Comparison of ENCODE assay signal across 24 cellular contexts in genomic region chr10:35650894-35651293, GRCh38. TPM values are rescaled to one million over a fixed set of nuclear protein-coding genes. Genes with fewer than 3 reads are reported as not detected.
"Had no signal": no experiment of that assay in that cellular context is flagged by ENCODE, and none has a peak within 500 bp of the region (broad histone marks: within the 10 kb centered on the region; RNA-seq: fewer than 3 reads in every experiment).

No MANE protein-coding gene starts in this region.

- H3K27ac Mint-ChIP-seq: activated CD8-positive, alpha-beta T cell treated with anti-CD3 and anti-CD28 coated beads, Interleukin-2, amount 10 ng/mL, durations not matched to agents 7 days and 5 days; activated naive CD8-positive, alpha-beta T cell treated with anti-CD3 and anti-CD28 coated beads, Interleukin-2, amount 10 ng/mL, durations not matched to agents 7 days and 5 days; T-helper 17 cell; WTC11 had no signal

- H3K9me3 Mint-ChIP-seq: activated naive CD8-positive, alpha-beta T cell treated with anti-CD3 and anti-CD28 coated beads, Interleukin-2, amount 10 ng/mL, durations not matched to agents 7 days and 5 days had no signal

- H3K36me3 Mint-ChIP-seq: activated naive CD8-positive, alpha-beta T cell treated with anti-CD3 and anti-CD28 coated beads, Interleukin-2, amount 10 ng/mL, durations not matched to agents 7 days and 5 days had no signal

- H3K27ac ChIP-seq: adrenal gland had no signal

- H3K4me3 ChIP-seq: adrenal gland, K562 had no signal

- H3K4me1 Mint-ChIP-seq: activated naive CD8-positive, alpha-beta T cell treated with anti-CD3 and anti-CD28 coated beads, Interleukin-2, amount 10 ng/mL, durations not matched to agents 7 days and 5 days; T-helper 17 cell; WTC11 had no signal

- H3K27me3 ChIP-seq: adrenal gland had no signal

- H3K4me1 ChIP-seq: adrenal gland had no signal

- DNase-seq: activated CD4-positive, alpha-beta T cell treated with anti-CD3 and anti-CD28 coated beads for 48 hours; activated CD4-positive, alpha-beta T cell treated with anti-CD3 and anti-CD28 coated beads, Interleukin-2, amount 50 U/mL, for 4 hours; activated CD4-positive, CD25-positive, alpha-beta regulatory T cell treated with anti-CD3 and anti-CD28 coated beads, Interleukin-2, amount 50 U/mL, for 72 hours; activated CD8-positive, alpha-beta memory T cell treated with anti-CD3 and anti-CD28 coated beads, Interleukin-2, amount 50 U/mL, for 48 hours; activated CD8-positive, alpha-beta T cell treated with anti-CD3 and anti-CD28 coated beads, Interleukin-2, amount 10 ng/mL, durations not matched to agents 7 days and 5 days; activated naive CD4-positive, alpha-beta T cell treated with anti-CD3 and anti-CD28 coated beads, Interleukin-2, amount 50 U/mL, for 16 hours; activated naive CD8-positive, alpha-beta T cell treated with anti-CD3 and anti-CD28 coated beads, Interleukin-2, amount 10 ng/mL, durations not matched to agents 7 days and 5 days; activated T-cell treated with anti-CD3 and anti-CD28 coated beads, Interleukin-2, amount 50 U/mL, for 1 hour; adrenal gland; aorta; Karpas-422; MM.1S; NCI-H1105; NCI-H146; NCI-H187 treated with DMSO at 0.1 percent for 48 hours; NCI-H2081 treated with DMSO at 0.1 percent for 48 hours; NCI-H446 treated with DMSO at 0.1 percent for 48 hours; NCI-H524 treated with DMSO at 0.1 percent for 48 hours; SIG-M5; T-helper 17 cell; T-helper 9 cell had no signal

- H3K36me3 ChIP-seq: adrenal gland had no signal

- H3K4me3 Mint-ChIP-seq: activated CD8-positive, alpha-beta T cell treated with anti-CD3 and anti-CD28 coated beads, Interleukin-2, amount 10 ng/mL, durations not matched to agents 7 days and 5 days; activated naive CD8-positive, alpha-beta T cell treated with anti-CD3 and anti-CD28 coated beads, Interleukin-2, amount 10 ng/mL, durations not matched to agents 7 days and 5 days; T-helper 17 cell; WTC11 had no signal

- H3K9me3 ChIP-seq: adrenal gland had no signal

- ATAC-seq: activated CD8-positive, alpha-beta T cell treated with anti-CD3 and anti-CD28 coated beads, Interleukin-2, amount 10 ng/mL, durations not matched to agents 7 days and 5 days; K562; T-helper 17 cell; WTC11 had no signal

- FAIRE-seq: K562 had no signal

RNA-seq across cellular contexts. Expression of gene GJD4, which starts 45.8 kb away (rescaled TPM):
- total RNA-seq: activated CD8-positive, alpha-beta T cell treated with anti-CD3 and anti-CD28 coated beads, Interleukin-2, amount 10 ng/mL, durations not matched to agents 7 days and 5 days; activated naive CD8-positive, alpha-beta T cell treated with anti-CD3 and anti-CD28 coated beads, Interleukin-2, amount 10 ng/mL, durations not matched to agents 7 days and 5 days; adrenal gland; aorta; K562; RPMI7951; WTC11 had no signal
- polyA plus RNA-seq: adrenal gland, aorta, K562 had no signal
